Comparison of ENCODE assay signal across 8 cellular contexts in genomic region chr6:77017537-77017936, GRCh38.
"Had no signal": no experiment of that assay in that cellular context is flagged by ENCODE, and none has a peak within 500 bp of the region (broad histone marks: within the 10 kb centered on the region; RNA-seq: fewer than 3 reads in every experiment).

No MANE protein-coding gene starts in this region.

- DNase-seq: GDM1, GF-D8 had no signal

- FAIRE-seq: G401.6, GM12878, GM12891, GM12892, GM18507, GM19239 had no signal

- H3K4me3 ChIP-seq: GM12878 had no signal

- ATAC-seq: GM12878 had no signal
